Comparison of ENCODE assay signal across 8 cellular contexts in genomic region chr1:154937051-154937987, GRCh38. TPM values are rescaled to one million over a fixed set of nuclear protein-coding genes. Genes with fewer than 3 reads are reported as not detected.
DNase-seq lines count a peak whose midpoint lies in the region; ATAC-seq and TF ChIP-seq lines count a peak whose summit lies in the region.

No MANE protein-coding gene starts in this region.

- peak; percentile 50 for TF ChIP-seq POLR2A in GM18951 (IDR thresholded peaks at IDR 0.05; ENCODE audit: extremely low read depth, insufficient read depth, insufficient read length)

- H3K27me3 Mint-ChIP-seq in WTC11 (ENCODE audit: low read depth), result peaks cover 3% of the 10 kb centered on the region; the same call in 1 of the 2 replicates

- H3K36me3 Mint-ChIP-seq in WTC11, result no peaks in the 10 kb centered on the region; the same call in 1 of the 2 replicates

- CTCF ChIA-PET in WTC11 (lab: Charles Lee), result interaction anchor here (0.5 to 1.8 kb wide), 29 partner anchors 8 to 458 kb away, joined by 3 to 14 read pairs (median 4); partner anchors contain the start of genes FLAD1, KCNN3, KRTCAP2 and PYGO2

- peak overlapping the region; percentile 99 for H3K27ac Mint-ChIP-seq in WTC11

- peaks cover 26% of the 10 kb centered on the region for H3K4me1 Mint-ChIP-seq in WTC11

- TF ChIP-seq CTCF in AG10803 (conservative IDR thresholded peaks at IDR 0.05; ENCODE audit: low read length), result peak; percentile 44
- TF ChIP-seq CTCF in WTC11 (IDR thresholded peaks at IDR 0.05), result no peak

- peak; percentile 96 for DNase-seq in AG10803 (ENCODE audit: low read depth)
- peak; percentile 98 for DNase-seq in NCI-H2227 treated with DMSO at 0.1 percent for 48 hours (lab: John Stamatoyannopoulos, UW)
- DNase-seq in WTC11 (ENCODE audit: low spot score), result peak; percentile 83
- DNase-seq in cerebellar cortex (ENCODE audit: low spot score), result peak; percentile 96
- peak; percentile 96 for DNase-seq in kidney glomerular epithelial cell (lab: John Stamatoyannopoulos, UW)
- DNase-seq in stimulated activated CD4-positive, alpha-beta T cell treated with anti-CD3 and anti-CD28 coated beads, Interleukin-15, amount 100 ng/mL, for 48 hours (ENCODE audit: low read depth in 2 of 2), result peak; percentile 86

- in situ Hi-C loops in GM18951 (cut with MboI; ENCODE audit: low sequenced_read_pairs, unreplicated experiment), result no loop called here

- H3K9me3 Mint-ChIP-seq in WTC11, result no peaks in the 10 kb centered on the region

- H3K4me3 Mint-ChIP-seq in WTC11, result peak overlapping the region; percentile 92

- peak overlapping the region; percentile 99 for H3K4me3 ChIP-seq in AG10803 (ENCODE audit: low read length)

- ATAC-seq in HG03175 (IDR thresholded peaks at IDR 0.05; ENCODE audit: unreplicated experiment), result peak; percentile 65
- ATAC-seq in WTC11, result peak; percentile 74

- POLR2A ChIA-PET in WTC11 (lab: Charles Lee), result interaction anchor here (0.5 to 2.6 kb wide), 11 partner anchors 9 to 776 kb away, joined by 3 to 18 read pairs (median 3); partner anchors contain the start of genes FLAD1, PBXIP1 and SHC1

TF ChIP-seq in WTC11, 78 proteins besides CTCF, POLR2A, EP300 and RAD21:
- TF ChIP-seq SP1 (CRISPR knock-in tag; conservative IDR thresholded peaks at IDR 0.05), result no peak; the same call in 1 of the 2 replicates
- TF ChIP-seq NR3C1 (CRISPR knock-in tag; conservative IDR thresholded peaks at IDR 0.05; ENCODE audit: low read depth), result no peak
- peak; percentile 85; the same call in 1 of the 2 replicates for TF ChIP-seq CREM (CRISPR knock-in tag; IDR thresholded peaks at IDR 0.05)
TF ChIP-seq in WTC11: peak in this region for 1.

RNA-seq across cellular contexts. Expression of gene PMVK, which starts 0.8 kb away (rescaled TPM):
- total RNA-seq in WTC11 (2021), result 26.8 to 38.7 TPM (median 36.8 TPM) in 3 replicates

RNA-seq across cellular contexts. Expression of gene PBXIP1, which starts 18.6 kb away (rescaled TPM):
- total RNA-seq in WTC11 (2021), result 26.5 to 30.7 TPM (median 28.4 TPM) in 3 replicates

RNA-seq across cellular contexts. Expression of gene PYGO2, which starts 24.3 kb away (rescaled TPM):
- total RNA-seq in WTC11 (2021), result 37.4 to 38.8 TPM (median 38.0 TPM) in 3 replicates

RNA-seq across cellular contexts. Expression of gene SHC1, which starts 33.2 kb away (rescaled TPM):
- 180 to 199 TPM (median 180 TPM) in 3 replicates for total RNA-seq in WTC11 (2021)

RNA-seq across cellular contexts. Expression of gene CKS1B, which starts 37.2 kb away (rescaled TPM):
- total RNA-seq in WTC11 (2021), result 258 to 301 TPM (median 278 TPM) in 3 replicates

Comparison
In these comparisons a context has a peak if more than half of its experiments do, and no peak if none do; other contexts are left out.
1. Peak in every context shown above with its lines: DNase-seq, ATAC-seq and H3K4me3 ChIP-seq.